15 cellular contexts compared by ENCODE assay signal in genomic region chr2:200003444-200003843, GRCh38. TPM values are rescaled to one million over a fixed set of nuclear protein-coding genes. Genes with fewer than 3 reads are reported as not detected.
A peak's percentile ranks its signal among the peaks of the same experiment; 100 is the strongest.
DNase-seq lines count a peak whose midpoint lies in the region; ATAC-seq and TF ChIP-seq lines count a peak whose summit lies in the region.
"Had no signal": no experiment of that assay in that cellular context is flagged by ENCODE, and none has a peak within 500 bp of the region (broad histone marks: within the 10 kb centered on the region; RNA-seq: fewer than 3 reads in every experiment).

No MANE protein-coding gene starts in this region.

- CTCF ChIA-PET in MCF 10A (lab: Yijun Ruan, JAX): interaction anchor here (0.5 kb wide), 1 partner anchor 177 kb away, joined by 4 read pairs; no protein-coding TSS in a partner anchor

- no peak overlapping the region for H3K27ac Mint-ChIP-seq in MCF 10A (ENCODE audit: low read depth, unreplicated experiment)
- H3K27ac Mint-ChIP-seq: naive B cell had no signal

- no peaks in the 10 kb centered on the region for H3K27me3 ChIP-seq in breast epithelium
- no peaks in the 10 kb centered on the region for H3K27me3 ChIP-seq in iPS-20b (ENCODE audit: insufficient read depth, low read length)
- H3K27me3 ChIP-seq: BLaER1, transverse colon had no signal

- no peaks in the 10 kb centered on the region for H3K4me1 Mint-ChIP-seq in MCF 10A (ENCODE audit: insufficient read depth, unreplicated experiment)
- H3K4me1 Mint-ChIP-seq: naive B cell had no signal

- no peak for ATAC-seq in HG02852 (IDR thresholded peaks at IDR 0.05; ENCODE audit: unreplicated experiment)

- no peaks in the 10 kb centered on the region for H3K27me3 Mint-ChIP-seq in MCF 10A (ENCODE audit: insufficient read depth, unreplicated experiment)

- intact Hi-C loops in MCF 10A (cut with micrococcal nuclease): loop anchor here (10.0 kb wide), 1 partner anchor 181 kb away; no protein-coding TSS in a partner anchor
- intact Hi-C loops in breast epithelium (cut with DNase I; ENCODE audit: low total_unique reads): no loop called here

- TF ChIP-seq POLR2A in breast epithelium (IDR thresholded peaks at IDR 0.05): no peak

- no peak overlapping the region for H3K9ac ChIP-seq in iPS-20b (ENCODE audit: low read depth, low read length)
- H3K9ac ChIP-seq: BLaER1 had no signal

- peaks cover 12% of the 10 kb centered on the region for H3K9me3 Mint-ChIP-seq in MCF 10A (ENCODE audit: unreplicated experiment)

- H3K4me1 ChIP-seq in breast epithelium (no peaks in the 10 kb centered on the region), iPS-20b (ENCODE audit: insufficient read depth, low read length) (peaks cover 18% of the 10 kb centered on the region; the same call in 1 of the 2 replicates)
- H3K4me1 ChIP-seq: BLaER1, transverse colon had no signal

- no TSS peak for BruUV-seq in MCF 10A (replicated peaks; lab: Mats Ljungman, UMichigan)

- DNase-seq in MCF 10A (ENCODE audit: unreplicated experiment) (peak; percentile 9), breast epithelium (ENCODE audit: low spot score in 2 of 2) (no peak), brain pericyte (ENCODE audit: low read depth, low spot score) (peak; percentile 29), smooth muscle cell of the brain vasculature (ENCODE audit: low read depth, low spot score) (peak; percentile 66), HPDE6-E6E7 (ENCODE audit: extremely low spot score) (no peak), T-helper 2 cell (no peak)
- DNase-seq: GF-D8; naive B cell; NCI-H187; NCI-H510A treated with DMSO at 0.1 percent for 48 hours; stimulated activated naive CD4-positive, alpha-beta T cell; transverse colon had no signal

- POLR2A ChIA-PET in MCF 10A (lab: Yijun Ruan, JAX): no interaction called here

- no peak for TF ChIP-seq CTCF in MCF 10A (IDR thresholded peaks at IDR 0.05; ENCODE audit: unreplicated experiment)
- TF ChIP-seq CTCF in breast epithelium (IDR thresholded peaks at IDR 0.05): no peak

- no peak overlapping the region for H3K4me3 ChIP-seq in breast epithelium
- peak overlapping the region; percentile 5; the same call in 1 of the 2 replicates for H3K4me3 ChIP-seq in iPS-20b (ENCODE audit: low read length)
- H3K4me3 ChIP-seq: BLaER1, transverse colon had no signal

- H3K36me3 ChIP-seq in breast epithelium: no peaks in the 10 kb centered on the region
- H3K36me3 ChIP-seq in iPS-20b (ENCODE audit: insufficient read depth, low read depth, low read length): no peaks in the 10 kb centered on the region
- H3K36me3 ChIP-seq: BLaER1, transverse colon had no signal

- H3K27ac ChIP-seq in breast epithelium: no peak overlapping the region
- H3K27ac ChIP-seq in iPS-20b (ENCODE audit: low read length): no peak overlapping the region
- H3K27ac ChIP-seq: BLaER1, transverse colon had no signal

- H3K9me3 ChIP-seq in breast epithelium (peaks cover 0 to 6% of the 10 kb centered on the region in 2 donors), iPS-20b (ENCODE audit: insufficient read depth, low read depth, low read length) (peaks cover 9% of the 10 kb centered on the region; the same call in 1 of the 2 replicates)
- H3K9me3 ChIP-seq: transverse colon had no signal

- H3K4me3 Mint-ChIP-seq in MCF 10A (ENCODE audit: unreplicated experiment): no peak overlapping the region
- H3K4me3 Mint-ChIP-seq: naive B cell had no signal

- H3K36me3 Mint-ChIP-seq in MCF 10A (ENCODE audit: insufficient read depth, unreplicated experiment): no peaks in the 10 kb centered on the region
- H3K36me3 Mint-ChIP-seq: naive B cell had no signal

RNA-seq across cellular contexts. Expression of gene MAIP1, which starts 48.1 kb away (rescaled TPM):
- total RNA-seq in MCF 10A (2022) (17.7 and 24.1 TPM in 2 replicates), breast epithelium (10 to 100 TPM; 17.0 to 27.4 (median 26.6) TPM)

RNA-seq across cellular contexts. Expression of gene TYW5, which starts 48.2 kb away (rescaled TPM):
- total RNA-seq in MCF 10A (2022): 9.7 and 11.1 TPM in 2 replicates
- 10 to 100 TPM in 1 of 3 donors, 1 to 10 TPM in 2; 7.2 to 12.9 (median 9.8) TPM for total RNA-seq in breast epithelium

Comparison
In these comparisons a context has a peak if more than half of its experiments do, and no peak if none do; other contexts are left out.
1. DNase-seq: peak in MCF 10A (single experiment), brain pericyte (single experiment) and smooth muscle cell of the brain vasculature (single experiment); none in breast epithelium (0 of 2), HPDE6-E6E7 (single experiment) and T-helper 2 cell (0 of 5).